11 cellular contexts compared by ENCODE assay signal in genomic region chr7:24917510-24918239, GRCh38.
DNase-seq lines count a peak whose midpoint lies in the region; ATAC-seq, FAIRE-seq and TF ChIP-seq lines count a peak whose summit lies in the region.
"Had no signal": no experiment of that assay in that cellular context is flagged by ENCODE, and none has a peak within 500 bp of the region (broad histone marks: within the 10 kb centered on the region; RNA-seq: fewer than 3 reads in every experiment).

No MANE protein-coding gene starts in this region.

- H3K27me3 ChIP-seq in GM23248 (replicated peaks; ENCODE audit: insufficient read depth) = no peaks in the 10 kb centered on the region
- H3K27me3 ChIP-seq in endodermal cell (ENCODE audit: control insufficient read depth, insufficient read depth, low read length, poor library complexity, severe bottlenecking) = no peaks in the 10 kb centered on the region
- H3K27me3 ChIP-seq in A673 (replicated peaks; ENCODE audit: insufficient read depth, low read depth, low read length, poor library complexity) = no peaks in the 10 kb centered on the region

- H3K9me2 ChIP-seq in GM23248 (ENCODE audit: insufficient read depth) = no peaks in the 10 kb centered on the region

- no TSS peak for BruUV-seq in A673 (replicated peaks; lab: Mats Ljungman, UMichigan)

- peak; percentile 46 for ATAC-seq in mucosa of descending colon
- ATAC-seq: activated CD8-positive, alpha-beta memory T cell treated with anti-CD3 and anti-CD28 coated beads, Interleukin-2, amount 10 ng/mL, durations not matched to agents 7 days and 5 days had no signal

- no peak overlapping the region for H3K9ac ChIP-seq in GM23248
- H3K9ac ChIP-seq in endodermal cell (ENCODE audit: extremely low read depth, low read length, poor library complexity, severe bottlenecking) = no peak overlapping the region

- H3K4me1 ChIP-seq in GM23248 (ENCODE audit: insufficient read depth) (peaks cover 49% of the 10 kb centered on the region), mucosa of descending colon (ENCODE audit: low read depth) (no peaks in the 10 kb centered on the region), endodermal cell (ENCODE audit: control insufficient read depth, insufficient read depth, low read length) (no peaks in the 10 kb centered on the region), A673 (ENCODE audit: insufficient read depth, low read length, poor library complexity, severe bottlenecking) (peaks cover 18% of the 10 kb centered on the region)

- H3K9me3 ChIP-seq in GM23248 (ENCODE audit: low read depth) = no peaks in the 10 kb centered on the region
- no peaks in the 10 kb centered on the region for H3K9me3 ChIP-seq in mucosa of descending colon
- no peaks in the 10 kb centered on the region for H3K9me3 ChIP-seq in endodermal cell (ENCODE audit: control insufficient read depth, low read length)
- no peaks in the 10 kb centered on the region for H3K9me3 ChIP-seq in A673 (ENCODE audit: low read depth, low read length, poor library complexity, severe bottlenecking)

- H3K4me3 Mint-ChIP-seq in endodermal cell = no peak overlapping the region
- H3K4me3 Mint-ChIP-seq: activated CD8-positive, alpha-beta memory T cell treated with anti-CD3 and anti-CD28 coated beads, Interleukin-2, amount 10 ng/mL, durations not matched to agents 7 days and 5 days had no signal

- H3K79me2 ChIP-seq in GM23248 (ENCODE audit: insufficient read depth) = peaks cover 98% of the 10 kb centered on the region

- peak overlapping the region; percentile 2 for H3K4me2 ChIP-seq in GM23248 (ENCODE audit: unreplicated experiment)

- WGBS in GM23248 (ENCODE audit: low coverage in 1 of 2, low lambda C conversion rate in 2 of 2, missing lambda C conversion rate in 2 of 2), 2 experiments = 99% methylated on average over 3 of the region's 3 CpGs
- WGBS in endodermal cell (ENCODE audit: insufficient coverage in 1 of 2, insufficient read length in 1 of 2), 2 experiments = 89 to 91% methylated on average over 3 of the region's 3 CpGs

- H3K27me3 Mint-ChIP-seq in endodermal cell (ENCODE audit: insufficient read depth) = no peaks in the 10 kb centered on the region
- H3K27me3 Mint-ChIP-seq: activated CD8-positive, alpha-beta memory T cell treated with anti-CD3 and anti-CD28 coated beads, Interleukin-2, amount 10 ng/mL, durations not matched to agents 7 days and 5 days had no signal

- H3K36me3 Mint-ChIP-seq in endodermal cell (ENCODE audit: low read depth) = no peaks in the 10 kb centered on the region

- H4K20me1 ChIP-seq in GM23248 (ENCODE audit: insufficient read depth) = 0 out of 2 replicates have a peak, but pooled peaks cover 5% of the 10 kb centered on the region

- no peak overlapping the region for H3K27ac Mint-ChIP-seq in endodermal cell

- CTCF ChIA-PET in A673 (lab: Charles Lee) = no interaction called here

- H2AFZ ChIP-seq in GM23248 = no peak overlapping the region

- POLR2A ChIA-PET in A673 (lab: Charles Lee; ENCODE audit: low non-redundant PET) = no interaction called here

- H3K9me3 Mint-ChIP-seq in endodermal cell = no peaks in the 10 kb centered on the region

- FAIRE-seq in GM18507 (lab: Jason Lieb, UNC) = peak; percentile 74
- FAIRE-seq: RCC 7860 had no signal

- in situ Hi-C loops in GM23248 (cut with MboI) = no loop called here

- H3K4me1 Mint-ChIP-seq in endodermal cell = peaks cover 5% of the 10 kb centered on the region

- no peak for TF ChIP-seq CTCF in mucosa of descending colon (IDR thresholded peaks at IDR 0.05)
- no peak for TF ChIP-seq CTCF in endodermal cell (conservative IDR thresholded peaks at IDR 0.05)
- TF ChIP-seq CTCF in A673 (conservative IDR thresholded peaks at IDR 0.05; ENCODE audit: low read depth, low read length) = no peak

- DNase-seq in GM18507 (ENCODE audit: extremely low spot score, insufficient read length, low read depth) (no peak), GM23248 (peak; percentile 86), RPMI8226 (peak; percentile 70), mucosa of descending colon (no peak), NCI-H524 (lab: John Stamatoyannopoulos, UW) (no peak), posterior vena cava (ENCODE audit: low spot score) (no peak), endodermal cell (no peak), A673 (ENCODE audit: low spot score) (no peak)
- DNase-seq: activated CD8-positive, alpha-beta memory T cell treated with anti-CD3 and anti-CD28 coated beads, Interleukin-2, amount 10 ng/mL, durations not matched to agents 7 days and 5 days; KBM-7 had no signal

- H3K27ac ChIP-seq in GM23248 = no peak overlapping the region
- H3K27ac ChIP-seq in endodermal cell (ENCODE audit: low read depth, low read length) = no peak overlapping the region
- H3K27ac ChIP-seq in A673 (ENCODE audit: low read depth, low read length, poor library complexity, severe bottlenecking) = no peak overlapping the region

- intact Hi-C loops in mucosa of descending colon (cut with DNase I, micrococcal nuclease) (no loop called here), posterior vena cava (cut with DNase I) (no loop called here), A673 (cut with micrococcal nuclease; ENCODE audit: unreplicated experiment) (no loop called here)

- H3K36me3 ChIP-seq in GM23248 (ENCODE audit: low read depth) = no peaks in the 10 kb centered on the region
- H3K36me3 ChIP-seq in mucosa of descending colon (ENCODE audit: low read depth) = no peaks in the 10 kb centered on the region
- H3K36me3 ChIP-seq in endodermal cell (ENCODE audit: control insufficient read depth, insufficient read depth, low read length) = no peaks in the 10 kb centered on the region
- no peaks in the 10 kb centered on the region for H3K36me3 ChIP-seq in A673 (ENCODE audit: insufficient read depth, low read length, poor library complexity, severe bottlenecking)

- no peak overlapping the region for H3K4me3 ChIP-seq in GM23248
- no peak overlapping the region for H3K4me3 ChIP-seq in mucosa of descending colon
- H3K4me3 ChIP-seq in endodermal cell (ENCODE audit: low read length) = no peak overlapping the region
- no peak overlapping the region for H3K4me3 ChIP-seq in A673 (ENCODE audit: low read depth, low read length, poor library complexity, severe bottlenecking)

- H3F3A ChIP-seq in GM23248 (ENCODE audit: insufficient read depth) = peaks cover 30% of the 10 kb centered on the region

Comparison
In these comparisons a context has a peak if more than half of its experiments do, and no peak if none do; other contexts are left out.
1. DNase-seq: peak in GM23248 (single experiment) and RPMI8226 (single experiment); none in GM18507 (single experiment), mucosa of descending colon (0 of 3), NCI-H524 (0 of 2), posterior vena cava (single experiment), endodermal cell (single experiment) and A673 (single experiment).